ENCODE assay signal across 19 cellular contexts in genomic region chr7:106339513-106340246, GRCh38. TPM values are rescaled to one million over a fixed set of nuclear protein-coding genes. Genes with fewer than 3 reads are reported as not detected.
DNase-seq lines count a peak whose midpoint lies in the region; ATAC-seq, FAIRE-seq and TF ChIP-seq lines count a peak whose summit lies in the region.
"Had no signal": no experiment of that assay in that cellular context is flagged by ENCODE, and none has a peak within 500 bp of the region (broad histone marks: within the 10 kb centered on the region; RNA-seq: fewer than 3 reads in every experiment).

No MANE protein-coding gene starts in this region.

- peaks cover 57% of the 10 kb centered on the region for H3K9me3 Mint-ChIP-seq in activated CD8-positive, alpha-beta T cell treated with anti-CD3 and anti-CD28 coated beads for 36 hours
- peaks cover 18% of the 10 kb centered on the region for H3K9me3 Mint-ChIP-seq in activated CD8-positive, alpha-beta T cell treated with anti-CD3 and anti-CD28 coated beads, Interleukin-2, amount 10 ng/mL, durations not matched to agents 7 days and 5 days (ENCODE audit: insufficient read depth)
- H3K9me3 Mint-ChIP-seq in activated naive CD4-positive, alpha-beta T cell treated with anti-CD3 and anti-CD28 coated beads, Interleukin-2, amount 50 U/mL, for 72 hours, result peaks cover 37 to 48% of the 10 kb centered on the region in 2 donors
- H3K9me3 Mint-ChIP-seq in activated T-helper 17 cell treated with anti-CD3 and anti-CD28 coated beads, Interleukin-2, amount 50 U/mL, for 72 hours, result peaks cover 18% of the 10 kb centered on the region
- H3K9me3 Mint-ChIP-seq in stimulated activated effector memory CD8-positive, alpha-beta T cell treated with anti-CD3 and anti-CD28 coated beads, Interleukin-12 subunit alpha, Interleukin-12 subunit beta, amount 100 ng/mL, for 72 hours, result peaks cover 26% of the 10 kb centered on the region

- FAIRE-seq in H54 (lab: Jason Lieb, UNC), result no peak
- FAIRE-seq: GM19239, H1 had no signal

- peak; percentile 15 for ATAC-seq in activated CD8-positive, alpha-beta T cell treated with anti-CD3 and anti-CD28 coated beads for 36 hours
- ATAC-seq in activated CD8-positive, alpha-beta T cell treated with anti-CD3 and anti-CD28 coated beads, Interleukin-2, amount 10 ng/mL, durations not matched to agents 7 days and 5 days, result no peak
- ATAC-seq in activated naive CD4-positive, alpha-beta T cell treated with anti-CD3 and anti-CD28 coated beads, Interleukin-2, amount 50 U/mL, for 72 hours, result peak; percentile 68 to 78
- peak; percentile 79 for ATAC-seq in activated T-helper 17 cell treated with anti-CD3 and anti-CD28 coated beads, Interleukin-2, amount 50 U/mL, for 72 hours (replicated peaks)
- ATAC-seq in stimulated activated effector memory CD8-positive, alpha-beta T cell treated with anti-CD3 and anti-CD28 coated beads, Interleukin-12 subunit alpha, Interleukin-12 subunit beta, amount 100 ng/mL, for 72 hours, result peak; percentile 79
- ATAC-seq: HCT116 had no signal

- CTCF ChIA-PET in activated CD8-positive, alpha-beta T cell treated with anti-CD3 and anti-CD28 coated beads for 36 hours (lab: Charles Lee), result interaction anchor here (1.2 to 1.6 kb wide), 4 partner anchors 10 to 162 kb away, joined by 3 to 4 read pairs (median 3); no protein-coding TSS in a partner anchor
- CTCF ChIA-PET in activated CD8-positive, alpha-beta T cell treated with anti-CD3 and anti-CD28 coated beads, Interleukin-2, amount 10 ng/mL, durations not matched to agents 7 days and 5 days (lab: Charles Lee), result no interaction called here

- H3K27me3 Mint-ChIP-seq in activated CD8-positive, alpha-beta T cell treated with anti-CD3 and anti-CD28 coated beads for 36 hours, result peaks cover 11% of the 10 kb centered on the region
- no peaks in the 10 kb centered on the region for H3K27me3 Mint-ChIP-seq in activated CD8-positive, alpha-beta T cell treated with anti-CD3 and anti-CD28 coated beads, Interleukin-2, amount 10 ng/mL, durations not matched to agents 7 days and 5 days (ENCODE audit: low read depth)
- H3K27me3 Mint-ChIP-seq in activated T-helper 17 cell treated with anti-CD3 and anti-CD28 coated beads, Interleukin-2, amount 50 U/mL, for 72 hours, result no peaks in the 10 kb centered on the region

- no peak overlapping the region for H3K4me3 Mint-ChIP-seq in activated CD8-positive, alpha-beta T cell treated with anti-CD3 and anti-CD28 coated beads for 36 hours
- H3K4me3 Mint-ChIP-seq in activated CD8-positive, alpha-beta T cell treated with anti-CD3 and anti-CD28 coated beads, Interleukin-2, amount 10 ng/mL, durations not matched to agents 7 days and 5 days, result no peak overlapping the region
- H3K4me3 Mint-ChIP-seq in activated T-helper 17 cell treated with anti-CD3 and anti-CD28 coated beads, Interleukin-2, amount 50 U/mL, for 72 hours, result peak overlapping the region; percentile 1
- no peak overlapping the region for H3K4me3 Mint-ChIP-seq in stimulated activated effector memory CD8-positive, alpha-beta T cell treated with anti-CD3 and anti-CD28 coated beads, Interleukin-12 subunit alpha, Interleukin-12 subunit beta, amount 100 ng/mL, for 72 hours
- H3K4me3 Mint-ChIP-seq: CD4-positive, alpha-beta memory T cell; H9 had no signal

- H3K36me3 Mint-ChIP-seq in activated CD8-positive, alpha-beta T cell treated with anti-CD3 and anti-CD28 coated beads for 36 hours (ENCODE audit: low read depth), result peaks cover 53% of the 10 kb centered on the region
- H3K36me3 Mint-ChIP-seq in activated CD8-positive, alpha-beta T cell treated with anti-CD3 and anti-CD28 coated beads, Interleukin-2, amount 10 ng/mL, durations not matched to agents 7 days and 5 days (ENCODE audit: low read depth), result peaks cover 13% of the 10 kb centered on the region
- H3K36me3 Mint-ChIP-seq in activated naive CD4-positive, alpha-beta T cell treated with anti-CD3 and anti-CD28 coated beads, Interleukin-2, amount 50 U/mL, for 72 hours, result peaks cover 35 to 79% of the 10 kb centered on the region in 2 donors
- no peaks in the 10 kb centered on the region for H3K36me3 Mint-ChIP-seq in activated T-helper 17 cell treated with anti-CD3 and anti-CD28 coated beads, Interleukin-2, amount 50 U/mL, for 72 hours (ENCODE audit: low read depth)
- H3K36me3 Mint-ChIP-seq in stimulated activated effector memory CD8-positive, alpha-beta T cell treated with anti-CD3 and anti-CD28 coated beads, Interleukin-12 subunit alpha, Interleukin-12 subunit beta, amount 100 ng/mL, for 72 hours, result no peaks in the 10 kb centered on the region

- peaks cover 29% of the 10 kb centered on the region for H3K4me1 Mint-ChIP-seq in activated CD8-positive, alpha-beta T cell treated with anti-CD3 and anti-CD28 coated beads for 36 hours (ENCODE audit: low read depth)
- peaks cover 3% of the 10 kb centered on the region for H3K4me1 Mint-ChIP-seq in activated CD8-positive, alpha-beta T cell treated with anti-CD3 and anti-CD28 coated beads, Interleukin-2, amount 10 ng/mL, durations not matched to agents 7 days and 5 days (ENCODE audit: low read depth)
- peaks cover 11% of the 10 kb centered on the region for H3K4me1 Mint-ChIP-seq in activated T-helper 17 cell treated with anti-CD3 and anti-CD28 coated beads, Interleukin-2, amount 50 U/mL, for 72 hours
- H3K4me1 Mint-ChIP-seq in stimulated activated effector memory CD8-positive, alpha-beta T cell treated with anti-CD3 and anti-CD28 coated beads, Interleukin-12 subunit alpha, Interleukin-12 subunit beta, amount 100 ng/mL, for 72 hours, result peaks cover 30% of the 10 kb centered on the region
- H3K4me1 Mint-ChIP-seq: H9 had no signal

- TF ChIP-seq CTCF in activated CD8-positive, alpha-beta T cell treated with anti-CD3 and anti-CD28 coated beads for 36 hours (IDR thresholded peaks at IDR 0.05), result no peak

- TF ChIP-seq POLR2A in H54 (IDR thresholded peaks at IDR 0.05; ENCODE audit: low read depth, low read length), result no peak

- peak overlapping the region; percentile 28 for H3K27ac Mint-ChIP-seq in activated CD8-positive, alpha-beta T cell treated with anti-CD3 and anti-CD28 coated beads for 36 hours
- no peak overlapping the region for H3K27ac Mint-ChIP-seq in activated CD8-positive, alpha-beta T cell treated with anti-CD3 and anti-CD28 coated beads, Interleukin-2, amount 10 ng/mL, durations not matched to agents 7 days and 5 days
- H3K27ac Mint-ChIP-seq in activated naive CD4-positive, alpha-beta T cell treated with anti-CD3 and anti-CD28 coated beads, Interleukin-2, amount 50 U/mL, for 72 hours, result peak overlapping the region; percentile 13 to 91
- H3K27ac Mint-ChIP-seq in activated T-helper 17 cell treated with anti-CD3 and anti-CD28 coated beads, Interleukin-2, amount 50 U/mL, for 72 hours, result peak overlapping the region; percentile 65
- peak overlapping the region; percentile 75 for H3K27ac Mint-ChIP-seq in stimulated activated effector memory CD8-positive, alpha-beta T cell treated with anti-CD3 and anti-CD28 coated beads, Interleukin-12 subunit alpha, Interleukin-12 subunit beta, amount 100 ng/mL, for 72 hours
- H3K27ac Mint-ChIP-seq: CD4-positive, alpha-beta memory T cell; H9 had no signal

- intact Hi-C loops in activated CD8-positive, alpha-beta T cell treated with anti-CD3 and anti-CD28 coated beads for 36 hours (cut with micrococcal nuclease), result no loop called here

- DNase-seq in activated CD8-positive, alpha-beta T cell treated with anti-CD3 and anti-CD28 coated beads for 36 hours, result no peak
- DNase-seq in activated CD8-positive, alpha-beta T cell treated with anti-CD3 and anti-CD28 coated beads, Interleukin-2, amount 10 ng/mL, durations not matched to agents 7 days and 5 days, result no peak
- DNase-seq in activated naive CD4-positive, alpha-beta T cell treated with anti-CD3 and anti-CD28 coated beads, Interleukin-2, amount 50 U/mL, for 72 hours (ENCODE audit: low spot score in 2 of 2), result no peak
- DNase-seq in activated naive CD4-positive, alpha-beta T cell (lab: John Stamatoyannopoulos, UW), result no peak
- no peak for DNase-seq in stimulated activated effector memory CD8-positive, alpha-beta T cell treated with anti-CD3 and anti-CD28 coated beads, Interleukin-12 subunit alpha, Interleukin-12 subunit beta, amount 100 ng/mL, for 72 hours (ENCODE audit: low spot score in 2 of 2)
- no peak for DNase-seq in H54 (ENCODE audit: insufficient read length, low spot score)
- DNase-seq: C1 segment of cervical spinal cord; Calu3; CD4-positive, alpha-beta memory T cell; COR-L47; DMS53; DMS79 treated with DMSO at 0.1 percent for 48 hours; GF-D8; GM23248; H9 had no signal

- POLR2A ChIA-PET in activated CD8-positive, alpha-beta T cell treated with anti-CD3 and anti-CD28 coated beads for 36 hours (lab: Charles Lee), result interaction anchor here (2.4 kb wide), 1 partner anchor 55 kb away, joined by 14 read pairs; the partner anchor contains the start of gene NAMPT
- POLR2A ChIA-PET in activated CD8-positive, alpha-beta T cell treated with anti-CD3 and anti-CD28 coated beads, Interleukin-2, amount 10 ng/mL, durations not matched to agents 7 days and 5 days (lab: Charles Lee), result no interaction called here

RNA-seq across cellular contexts. Expression of gene NAMPT, which starts 54.9 kb away (rescaled TPM):
- 100 to 1,000 TPM; 790 to 812 TPM for total RNA-seq in activated CD8-positive, alpha-beta T cell treated with anti-CD3 and anti-CD28 coated beads for 36 hours
- 10 to 100 TPM; 65.5 to 69.3 TPM for total RNA-seq in activated CD8-positive, alpha-beta T cell treated with anti-CD3 and anti-CD28 coated beads, Interleukin-2, amount 10 ng/mL, durations not matched to agents 7 days and 5 days
- total RNA-seq in activated naive CD4-positive, alpha-beta T cell treated with anti-CD3 and anti-CD28 coated beads, Interleukin-2, amount 50 U/mL, for 72 hours, result 100 to 1,000 TPM; 334 to 524 TPM
- 100 to 1,000 TPM; 296 to 469 TPM for total RNA-seq in activated T-helper 17 cell treated with anti-CD3 and anti-CD28 coated beads, Interleukin-2, amount 50 U/mL, for 72 hours

Comparison
In these comparisons a context has a peak if more than half of its experiments do, and no peak if none do; other contexts are left out.
1. RNA of gene NAMPT, which starts 54.9 kb away (total RNA-seq): 790 to 812 TPM in activated CD8-positive, alpha-beta T cell treated with anti-CD3 and anti-CD28 coated beads for 36 hours, 334 to 524 TPM in activated naive CD4-positive, alpha-beta T cell treated with anti-CD3 and anti-CD28 coated beads, Interleukin-2, amount 50 U/mL, for 72 hours and 296 to 469 TPM in activated T-helper 17 cell treated with anti-CD3 and anti-CD28 coated beads, Interleukin-2, amount 50 U/mL, for 72 hours; 65.5 to 69.3 TPM in activated CD8-positive, alpha-beta T cell treated with anti-CD3 and anti-CD28 coated beads, Interleukin-2, amount 10 ng/mL, durations not matched to agents 7 days and 5 days; every median in the first group is over 4 times any median in the second.